In genomic region chr2:46020416-46020815, GRCh38 we compare ENCODE assay signal across 1 cellular context.
A peak's percentile ranks its signal among the peaks of the same experiment; 100 is the strongest.
TF ChIP-seq lines count a peak whose summit lies in the region.

No MANE protein-coding gene starts in this region.

TF ChIP-seq in IMR-90, 13 proteins besides CTCF, POLR2A, EP300 and RAD21:
- TF ChIP-seq RFX5 (IDR thresholded peaks at IDR 0.05; ENCODE audit: low read depth, low read length): no peak
- peak; percentile 10 for TF ChIP-seq RCOR1 (IDR thresholded peaks at IDR 0.05; ENCODE audit: insufficient replicate concordance, low read length)
TF ChIP-seq in IMR-90: peak in this region for 1.
